Comparison of ENCODE assay signal across 11 cellular contexts in genomic region chr2:173205375-173205774, GRCh38.
A peak's percentile ranks its signal among the peaks of the same experiment; 100 is the strongest.
DNase-seq lines count a peak whose midpoint lies in the region; ATAC-seq and TF ChIP-seq lines count a peak whose summit lies in the region.
"Had no signal": no experiment of that assay in that cellular context is flagged by ENCODE, and none has a peak within 500 bp of the region (broad histone marks: within the 10 kb centered on the region; RNA-seq: fewer than 3 reads in every experiment).

No MANE protein-coding gene starts in this region.

- 46 to 51% methylated on average over 2 of the region's 2 CpGs for WGBS in GM23248 (ENCODE audit: low coverage in 1 of 2, low lambda C conversion rate in 2 of 2, missing lambda C conversion rate in 2 of 2), 2 experiments

- H3K4me3 ChIP-seq in GM23248 (no peak overlapping the region), fibroblast of mammary gland (ENCODE audit: control insufficient read depth, low read depth, low read length) (no peak overlapping the region), lower lobe of right lung (no peak overlapping the region)

- H4K20me1 ChIP-seq in GM23248 (ENCODE audit: insufficient read depth) = no peaks in the 10 kb centered on the region

- H3K36me3 ChIP-seq in GM23248 (ENCODE audit: low read depth) (peaks cover 15% of the 10 kb centered on the region), lower lobe of right lung (no peaks in the 10 kb centered on the region)

- no peak overlapping the region for H3K4me3 Mint-ChIP-seq in stimulated activated naive CD8-positive, alpha-beta T cell treated with anti-CD3 and anti-CD28 coated beads, Interleukin-15, amount 100 ng/mL, for 72 hours
- H3K4me3 Mint-ChIP-seq: activated T-cell treated with anti-CD3 and anti-CD28 coated beads, Interleukin-2, amount 50 U/mL, for 72 hours; WTC11 had no signal

- in situ Hi-C loops in GM23248 (cut with MboI) = loop anchor here (25.0 kb wide), 1 partner anchor 393 kb away; no protein-coding TSS in a partner anchor

- no peak overlapping the region for H3K27ac Mint-ChIP-seq in stimulated activated naive CD8-positive, alpha-beta T cell treated with anti-CD3 and anti-CD28 coated beads, Interleukin-15, amount 100 ng/mL, for 72 hours
- H3K27ac Mint-ChIP-seq: activated T-cell treated with anti-CD3 and anti-CD28 coated beads, Interleukin-2, amount 50 U/mL, for 72 hours; WTC11 had no signal

- H3K27ac ChIP-seq in GM23248 (peak overlapping the region; percentile 44), lower lobe of right lung (peak overlapping the region; percentile 44)

- no peaks in the 10 kb centered on the region for H3K79me2 ChIP-seq in GM23248 (ENCODE audit: insufficient read depth)

- no peaks in the 10 kb centered on the region for H3K9me3 ChIP-seq in GM23248 (ENCODE audit: low read depth)
- no peaks in the 10 kb centered on the region for H3K9me3 ChIP-seq in lower lobe of right lung

- H3K4me1 ChIP-seq in GM23248 (ENCODE audit: insufficient read depth) = peaks cover 12% of the 10 kb centered on the region
- peaks cover 16% of the 10 kb centered on the region for H3K4me1 ChIP-seq in lower lobe of right lung

- H3K9me2 ChIP-seq in GM23248 (ENCODE audit: insufficient read depth) = no peaks in the 10 kb centered on the region

- peak; percentile 81 to 82 for ATAC-seq in lower lobe of right lung
- no peak for ATAC-seq in stimulated activated naive CD8-positive, alpha-beta T cell treated with anti-CD3 and anti-CD28 coated beads, Interleukin-15, amount 100 ng/mL, for 72 hours
- ATAC-seq: activated T-cell treated with anti-CD3 and anti-CD28 coated beads, Interleukin-2, amount 50 U/mL, for 72 hours; WTC11 had no signal

- no peaks in the 10 kb centered on the region for H3K4me1 Mint-ChIP-seq in stimulated activated naive CD8-positive, alpha-beta T cell treated with anti-CD3 and anti-CD28 coated beads, Interleukin-15, amount 100 ng/mL, for 72 hours

- peaks cover 9% of the 10 kb centered on the region; the same call in 1 of the 2 replicates for H3F3A ChIP-seq in GM23248 (ENCODE audit: insufficient read depth)

- intact Hi-C loops in lower lobe of right lung (cut with DNase I) = no loop called here

- H3K4me2 ChIP-seq in GM23248 (ENCODE audit: unreplicated experiment) = no peak overlapping the region

- peaks cover 10% of the 10 kb centered on the region for H3K27me3 Mint-ChIP-seq in stimulated activated naive CD8-positive, alpha-beta T cell treated with anti-CD3 and anti-CD28 coated beads, Interleukin-15, amount 100 ng/mL, for 72 hours

- peak; percentile 74 for DNase-seq in GM23248
- DNase-seq in fibroblast of mammary gland (ENCODE audit: low read depth) = peak; percentile 96
- peak; percentile 48 for DNase-seq in lower lobe of right lung
- DNase-seq in stromal cell of bone marrow (ENCODE audit: low read depth) = peak; percentile 93
- no peak for DNase-seq in AG08396 (ENCODE audit: low spot score)
- no peak for DNase-seq in NCI-H748 treated with DMSO at 0.1 percent for 48 hours (lab: John Stamatoyannopoulos, UW)
- no peak for DNase-seq in stimulated activated naive CD8-positive, alpha-beta T cell treated with anti-CD3 and anti-CD28 coated beads, Interleukin-15, amount 100 ng/mL, for 72 hours
- DNase-seq in NCI-H128 (lab: John Stamatoyannopoulos, UW; ENCODE audit: unreplicated experiment) = no peak
- DNase-seq: activated T-cell treated with anti-CD3 and anti-CD28 coated beads, Interleukin-2, amount 50 U/mL, for 72 hours; NCI-H1092 treated with DMSO at 0.1 percent for 48 hours had no signal

- no peaks in the 10 kb centered on the region for H3K27me3 ChIP-seq in GM23248 (replicated peaks; ENCODE audit: insufficient read depth)
- no peaks in the 10 kb centered on the region for H3K27me3 ChIP-seq in lower lobe of right lung (ENCODE audit: low read depth)

- no peak for TF ChIP-seq CTCF in fibroblast of mammary gland (conservative IDR thresholded peaks at IDR 0.05; ENCODE audit: control insufficient read depth, insufficient read depth, low read depth, low read length)
- TF ChIP-seq CTCF in lower lobe of right lung (IDR thresholded peaks at IDR 0.05) = no peak

- no peak overlapping the region for H3K9ac ChIP-seq in GM23248

- H3K9me3 Mint-ChIP-seq in stimulated activated naive CD8-positive, alpha-beta T cell treated with anti-CD3 and anti-CD28 coated beads, Interleukin-15, amount 100 ng/mL, for 72 hours = no peaks in the 10 kb centered on the region
- H3K9me3 Mint-ChIP-seq: activated T-cell treated with anti-CD3 and anti-CD28 coated beads, Interleukin-2, amount 50 U/mL, for 72 hours; WTC11 had no signal

- H2AFZ ChIP-seq in GM23248 = no peak overlapping the region

Comparison
In these comparisons a context has a peak if more than half of its experiments do, and no peak if none do; other contexts are left out.
1. DNase-seq: peak in GM23248 (single experiment), fibroblast of mammary gland (single experiment), lower lobe of right lung (single experiment) and stromal cell of bone marrow (single experiment); none in AG08396 (single experiment), NCI-H748 treated with DMSO at 0.1 percent for 48 hours (single experiment), stimulated activated naive CD8-positive, alpha-beta T cell treated with anti-CD3 and anti-CD28 coated beads, Interleukin-15, amount 100 ng/mL, for 72 hours (0 of 2) and NCI-H128 (single experiment).